In genomic region chr10:58385784-58386112, GRCh38 we compare ENCODE assay signal across 8 cellular contexts. TPM values are rescaled to one million over a fixed set of nuclear protein-coding genes. Genes with fewer than 3 reads are reported as not detected.
A peak's percentile ranks its signal among the peaks of the same experiment; 100 is the strongest.
DNase-seq lines count a peak whose midpoint lies in the region; ATAC-seq and TF ChIP-seq lines count a peak whose summit lies in the region.

No MANE protein-coding gene starts in this region.

- peak overlapping the region; percentile 95 for H3K4me3 Mint-ChIP-seq in mesothelial cell of epicardium

- peaks cover 7% of the 10 kb centered on the region for H3K36me3 Mint-ChIP-seq in mesothelial cell of epicardium

- H3K4me1 Mint-ChIP-seq in mesothelial cell of epicardium = peaks cover 17% of the 10 kb centered on the region

- ATAC-seq in GM18505 (IDR thresholded peaks at IDR 0.05; ENCODE audit: unreplicated experiment) = peak; percentile 5
- peak; percentile 16 for ATAC-seq in HG03097 (IDR thresholded peaks at IDR 0.05; ENCODE audit: low FRiP score, unreplicated experiment)

- TF ChIP-seq EP300 in transverse colon (IDR thresholded peaks at IDR 0.05; ENCODE audit: low read depth) = no peak

- TF ChIP-seq CTCF in mesothelial cell of epicardium (IDR thresholded peaks at IDR 0.05; ENCODE audit: unreplicated experiment) (no peak), transverse colon (IDR thresholded peaks at IDR 0.05) (no peak)

- TF ChIP-seq POLR2A in GM18505 (IDR thresholded peaks at IDR 0.05; ENCODE audit: borderline replicate concordance, extremely low read depth, insufficient read depth, insufficient read length) (no peak), transverse colon (IDR thresholded peaks at IDR 0.05) (no peak)

- H3K36me3 ChIP-seq in SK-N-MC (ENCODE audit: insufficient read depth, low read length) = peaks cover 35% of the 10 kb centered on the region
- peaks cover 0 to 21% (median 10%) of the 10 kb centered on the region in 4 donors for H3K36me3 ChIP-seq in transverse colon

- H3K4me1 ChIP-seq in transverse colon = peaks cover 6 to 35% (median 20%) of the 10 kb centered on the region in 4 donors

- peak; percentile 27 for DNase-seq in AG08396 (ENCODE audit: low spot score)
- no peak for DNase-seq in SK-N-MC (ENCODE audit: low read depth, low spot score)
- DNase-seq in ecto neural progenitor cell (ENCODE audit: low spot score) = peak; percentile 67
- DNase-seq in mesothelial cell of epicardium (ENCODE audit: low spot score in 2 of 2, unreplicated experiment in 2 of 2) = peak; percentile 19 to 54
- DNase-seq in transverse colon = peak; percentile 42
- no peak for DNase-seq in NCI-H2196 treated with DMSO at 0.1 percent for 48 hours (lab: John Stamatoyannopoulos, UW; ENCODE audit: unreplicated experiment)

- no peaks in the 10 kb centered on the region for H3K27me3 ChIP-seq in transverse colon

- peak overlapping the region; percentile 89 for H3K4me3 ChIP-seq in SK-N-MC
- peak overlapping the region; percentile 67 to 95 (median 77) for H3K4me3 ChIP-seq in transverse colon

- H3K27ac ChIP-seq in SK-N-MC = 0 out of 2 replicates have a peak overlapping the region, but pooled peaks have one; percentile 21
- peak overlapping the region; percentile 86 to 94 (median 90) for H3K27ac ChIP-seq in transverse colon

- 0% methylated on average over 1 to 15 of the region's 15 CpGs for WGBS in transverse colon (ENCODE audit: low coverage in 1 of 2), 2 donors

- H3K9me3 ChIP-seq in SK-N-MC (ENCODE audit: low read depth, low read length) (no peaks in the 10 kb centered on the region), transverse colon (no peaks in the 10 kb centered on the region)

- H3K9ac ChIP-seq in SK-N-MC (ENCODE audit: insufficient read length) = peak overlapping the region; percentile 90

- intact Hi-C loops in transverse colon (cut with DNase I; ENCODE audit: low total_unique reads) = no loop called here

- in situ Hi-C loops in transverse colon (cut with MboI; ENCODE audit: low pct_ligation_motif_present in 1 of 4, low pct_unique_long_range_greater_than_20kb in 1 of 4, low sequenced_read_pairs in 3 of 4) = no loop called here

- H3K27me3 Mint-ChIP-seq in mesothelial cell of epicardium (ENCODE audit: low read depth) = no peaks in the 10 kb centered on the region

- H3K27ac Mint-ChIP-seq in mesothelial cell of epicardium = peak overlapping the region; percentile 97

- no peaks in the 10 kb centered on the region for H3K9me3 Mint-ChIP-seq in mesothelial cell of epicardium

RNA-seq across cellular contexts. Expression of gene TFAM, which starts 0.5 kb away (rescaled TPM):
- 46.9 to 55.1 TPM (median 52.7 TPM) in 3 replicates for total RNA-seq in mesothelial cell of epicardium
- 10 to 100 TPM in 3 of 4 donors, 1 to 10 TPM in 1; 2.2 to 35.2 (median 15.9) TPM for total RNA-seq in transverse colon

RNA-seq across cellular contexts. Expression of gene UBE2D1, which starts 50.9 kb away (rescaled TPM):
- total RNA-seq in mesothelial cell of epicardium (21.5 to 24.7 TPM (median 22.5 TPM) in 3 replicates), transverse colon (10 to 100 TPM in 2 of 4 donors, 1 to 10 TPM in 2; 3.0 to 21.9 (median 8.9) TPM)

Comparison
In these comparisons a context has a peak if more than half of its experiments do, and no peak if none do; other contexts are left out.
1. DNase-seq: peak in AG08396 (single experiment), ecto neural progenitor cell (single experiment), mesothelial cell of epicardium (2 of 2) and transverse colon (single experiment); none in SK-N-MC (single experiment) and NCI-H2196 treated with DMSO at 0.1 percent for 48 hours (single experiment).